Comparison of ENCODE assay signal across 25 cellular contexts in the genomic region with DNA sequence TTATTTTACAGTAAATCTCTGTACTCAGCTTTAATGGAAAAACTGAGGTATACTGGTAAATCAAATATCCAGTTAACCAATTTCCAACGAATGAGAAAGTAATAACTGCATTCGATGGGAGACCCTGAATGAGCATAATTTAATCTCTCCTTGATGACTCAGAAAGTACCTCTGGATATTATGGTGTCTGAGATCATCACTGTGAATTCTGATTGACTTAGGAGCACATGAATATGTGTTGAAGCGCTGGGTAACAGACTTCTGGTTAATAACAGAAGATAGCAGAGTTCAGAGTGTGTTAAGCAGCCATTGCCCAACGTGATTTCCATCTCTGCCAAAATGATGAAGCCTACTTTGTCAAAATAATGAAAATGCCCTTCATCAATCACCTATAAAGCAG.
DNase-seq lines count a peak whose midpoint lies in the region; ATAC-seq and TF ChIP-seq lines count a peak whose summit lies in the region.
"Had no signal": no experiment of that assay in that cellular context is flagged by ENCODE, and none has a peak within 500 bp of the region (broad histone marks: within the 10 kb centered on the region; RNA-seq: fewer than 3 reads in every experiment).

No MANE protein-coding gene starts in this region.

- no peak overlapping the region for H3K4me2 ChIP-seq in skeletal muscle satellite cell (ENCODE audit: low read length)
- H3K4me2 ChIP-seq: GM23338 had no signal

- peak overlapping the region; percentile 67 for H3K9ac ChIP-seq in skeletal muscle satellite cell (ENCODE audit: low read depth, low read length)

- H3K36me3 ChIP-seq in RWPE2 (ENCODE audit: low read depth), result peaks cover 89% of the 10 kb centered on the region
- peaks cover 84% of the 10 kb centered on the region for H3K36me3 ChIP-seq in skeletal muscle satellite cell (ENCODE audit: insufficient read depth, low read length)
- H3K36me3 ChIP-seq in lower lobe of right lung, result peaks cover 76% of the 10 kb centered on the region
- peaks cover 0 to 6% of the 10 kb centered on the region in 2 donors for H3K36me3 ChIP-seq in thyroid gland
- H3K36me3 ChIP-seq: MG63 had no signal

- peak; percentile 18; the same call in 1 of the 3 replicates for ATAC-seq in RWPE2 (ENCODE audit: low read depth)
- no peak for ATAC-seq in lower lobe of right lung
- ATAC-seq: GM23338, HepG2, left lung, mucosa of descending colon, sciatic nerve had no signal

- intact Hi-C loops in lower lobe of right lung (cut with DNase I) (no loop called here), thyroid gland (cut with DNase I) (no loop called here)

- H3K4me3 ChIP-seq in RWPE2 (ENCODE audit: severe bottlenecking) (no peak overlapping the region), skeletal muscle satellite cell (ENCODE audit: low read length) (no peak overlapping the region), lower lobe of right lung (no peak overlapping the region), thyroid gland (replicated peaks in 1 of 3) (no peak overlapping the region)
- H3K4me3 ChIP-seq: coronary artery, GM23338, left lung, MG63, mucosa of descending colon, upper lobe of left lung had no signal

- TF ChIP-seq CTCF in RWPE2 (IDR thresholded peaks at IDR 0.05; ENCODE audit: poor library complexity, severe bottlenecking) (no peak), lower lobe of right lung (IDR thresholded peaks at IDR 0.05) (no peak), thyroid gland (IDR thresholded peaks at IDR 0.05) (no peak)

- TF ChIP-seq POLR2A in thyroid gland (IDR thresholded peaks at IDR 0.05), result no peak

- H3K27me3 ChIP-seq in RWPE2 (ENCODE audit: insufficient read depth, poor library complexity, severe bottlenecking), result no peaks in the 10 kb centered on the region
- H3K27me3 ChIP-seq in skeletal muscle satellite cell (ENCODE audit: control insufficient read depth, insufficient read depth, low read length), result no peaks in the 10 kb centered on the region
- H3K27me3 ChIP-seq in lower lobe of right lung (ENCODE audit: low read depth), result no peaks in the 10 kb centered on the region
- H3K27me3 ChIP-seq in thyroid gland, result no peaks in the 10 kb centered on the region
- H3K27me3 ChIP-seq: left lung, MG63, upper lobe of left lung had no signal

- H3K27ac ChIP-seq in RWPE2 (ENCODE audit: poor library complexity, severe bottlenecking) (peak overlapping the region; percentile 93), epithelial cell of prostate (peak overlapping the region; percentile 70), lower lobe of right lung (no peak overlapping the region), thyroid gland (no peak overlapping the region)
- H3K27ac ChIP-seq: left lung had no signal

- H3K4me1 ChIP-seq in RWPE2 (ENCODE audit: insufficient read depth, poor library complexity, severe bottlenecking) (peaks cover 20% of the 10 kb centered on the region), skeletal muscle satellite cell (ENCODE audit: control insufficient read depth, insufficient read depth, low read length) (peaks cover 44% of the 10 kb centered on the region), lower lobe of right lung (peaks cover 4% of the 10 kb centered on the region), thyroid gland (peaks cover 5 to 9% of the 10 kb centered on the region in 2 donors)

- 83 to 85% methylated on average over 4 of the region's 4 CpGs for WGBS in thyroid gland, 2 donors

- peak; percentile 2 for DNase-seq in NCI-H146 (lab: John Stamatoyannopoulos, UW)
- no peak for DNase-seq in NCI-H146 treated with DMSO at 0.1 percent for 48 hours (lab: John Stamatoyannopoulos, UW; ENCODE audit: unreplicated experiment)
- no peak for DNase-seq in RWPE2 (ENCODE audit: low spot score)
- DNase-seq in epithelial cell of prostate (ENCODE audit: low read depth, low spot score), result no peak
- DNase-seq in lower lobe of right lung, result no peak
- no peak for DNase-seq in activated CD4-positive, alpha-beta T cell treated with anti-CD3 and anti-CD28 coated beads, Interleukin-2, amount 50 U/mL, for 48 hours
- DNase-seq in thyroid gland, result no peak
- DNase-seq: 8988T; activated CD4-positive, alpha-beta T cell treated with anti-CD3 and anti-CD28 coated beads, Interleukin-2, amount 10 ng/mL, durations not matched to agents 24 days and 14 days; activated CD8-positive, alpha-beta memory T cell treated with anti-CD3 and anti-CD28 coated beads, Interleukin-2, amount 50 U/mL, for 48 hours; activated naive CD8-positive, alpha-beta T cell treated with anti-CD3 and anti-CD28 coated beads, Interleukin-2, amount 10 ng/mL, durations not matched to agents 7 days and 5 days; left lung; MG63; mucosa of descending colon; NCI-H1417 treated with DMSO at 0.1 percent for 48 hours; NCI-H2171 treated with DMSO at 0.1 percent for 48 hours; NCI-H526 treated with DMSO at 0.1 percent for 48 hours; posterior cingulate gyrus; SHP77 treated with DMSO at 0.1 percent for 48 hours; upper lobe of left lung had no signal

- no peaks in the 10 kb centered on the region for H3K9me3 ChIP-seq in RWPE2 (ENCODE audit: severe bottlenecking)
- H3K9me3 ChIP-seq in skeletal muscle satellite cell (replicated peaks; ENCODE audit: low read length), result no peaks in the 10 kb centered on the region
- no peaks in the 10 kb centered on the region for H3K9me3 ChIP-seq in lower lobe of right lung
- H3K9me3 ChIP-seq in thyroid gland, result no peaks in the 10 kb centered on the region
- H3K9me3 ChIP-seq: left lung, MG63, mucosa of descending colon, upper lobe of left lung had no signal

Comparison
In these comparisons a context has a peak if more than half of its experiments do, and no peak if none do; other contexts are left out.
1. H3K27ac ChIP-seq: peak in RWPE2 (single experiment) and epithelial cell of prostate (single experiment); none in lower lobe of right lung (single experiment) and thyroid gland (0 of 3).